In the genomic region with DNA sequence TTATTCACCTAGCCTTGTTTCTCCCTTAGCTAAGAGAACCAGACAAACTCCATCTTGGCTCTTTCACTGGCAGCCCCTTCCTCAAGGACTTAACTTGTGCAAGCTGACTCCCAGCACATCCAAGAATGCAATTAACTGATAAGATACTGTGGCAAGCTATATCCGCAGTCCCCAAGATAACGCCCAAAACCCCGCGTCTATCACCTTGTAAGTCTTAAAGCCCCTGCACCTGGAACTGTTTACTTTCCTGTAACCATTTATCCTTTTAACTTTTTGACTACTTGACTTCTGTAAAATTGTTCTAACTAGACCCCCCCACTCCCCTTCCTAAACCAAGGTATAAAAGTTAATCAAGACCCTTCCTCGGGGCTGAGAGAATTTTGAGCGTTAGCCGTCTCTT, we compare ENCODE assay signal across 2 cellular contexts. TPM values are rescaled to one million over a fixed set of nuclear protein-coding genes. Genes with fewer than 3 reads are reported as not detected.
"Had no signal": no experiment of that assay in that cellular context is flagged by ENCODE, and none has a peak within 500 bp of the region (broad histone marks: within the 10 kb centered on the region; RNA-seq: fewer than 3 reads in every experiment).

No MANE protein-coding gene starts in this region.

RNA-seq across cellular contexts. Expression of gene CCKBR, which starts 21.2 kb away (rescaled TPM):
- total RNA-seq: G401, GM12878 had no signal
- polyA plus RNA-seq: GM12878 had no signal

RNA-seq across cellular contexts. Expression of gene CNGA4, which starts 41.9 kb away (rescaled TPM):
- total RNA-seq: G401 had no signal
